In the genomic region with DNA sequence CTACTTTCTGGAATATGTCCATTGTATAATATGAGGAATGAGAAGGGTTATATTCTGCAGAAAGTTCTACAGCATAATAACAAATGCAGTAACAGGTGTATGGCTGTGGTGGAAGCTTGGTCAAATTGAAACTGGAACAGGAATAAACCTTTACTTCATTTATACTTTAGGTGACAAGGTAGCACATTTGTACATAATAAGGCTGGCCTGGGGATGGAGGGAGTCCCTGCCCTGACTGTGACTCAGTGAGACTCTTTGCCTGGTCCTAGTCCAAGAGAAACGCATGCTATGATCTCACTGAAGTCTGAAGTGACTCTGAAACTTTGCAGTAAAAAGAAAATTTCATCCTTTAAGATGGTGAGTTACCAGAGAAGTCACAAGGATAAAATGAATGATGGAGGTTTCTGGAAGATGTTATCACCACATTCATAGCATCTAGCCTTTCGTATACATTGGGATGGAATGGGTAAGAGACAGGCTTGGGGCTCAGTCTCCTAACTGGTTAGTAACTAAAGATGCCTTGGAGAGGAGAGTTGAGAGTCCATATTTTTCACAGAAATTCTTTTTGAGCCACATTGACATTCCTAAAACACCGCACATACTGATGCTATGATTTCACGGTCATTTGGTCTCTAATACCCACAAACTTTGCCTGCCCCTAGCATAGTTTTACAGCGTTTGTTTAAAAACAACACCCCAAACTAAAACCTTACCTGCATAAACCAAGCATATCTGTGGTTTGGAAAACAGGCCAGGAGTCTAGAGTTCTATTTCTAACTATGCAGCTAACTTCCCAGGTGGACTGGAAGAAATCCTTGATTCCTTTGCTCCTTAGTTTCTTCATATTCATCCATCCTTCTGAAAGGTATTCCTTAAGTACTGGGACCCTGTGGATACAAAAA, we compare ENCODE assay signal across 8 cellular contexts. TPM values are rescaled to one million over a fixed set of nuclear protein-coding genes. Genes with fewer than 3 reads are reported as not detected.
DNase-seq lines count a peak whose midpoint lies in the region; ATAC-seq and TF ChIP-seq lines count a peak whose summit lies in the region.

No MANE protein-coding gene starts in this region.

- TF ChIP-seq CTCF in HFFc6 (IDR thresholded peaks at IDR 0.05): no peak
- TF ChIP-seq CTCF in PC-3 (conservative IDR thresholded peaks at IDR 0.05; ENCODE audit: low read depth, low read length): no peak

- H4K20me1 ChIP-seq in PC-3 (ENCODE audit: low read length): no peaks in the 10 kb centered on the region
- H4K20me1 ChIP-seq in Karpas-422 (ENCODE audit: insufficient read depth, low read depth, low read length): no peaks in the 10 kb centered on the region

- no TSS peak for BruUV-seq in PC-3 (replicated peaks; lab: Mats Ljungman, UMichigan)

- H3K27me3 ChIP-seq in PC-3 (ENCODE audit: low read length) (no peaks in the 10 kb centered on the region), Karpas-422 (ENCODE audit: low read length) (0 out of 2 replicates have a peak, but pooled peaks cover 2% of the 10 kb centered on the region)

- H2AFZ ChIP-seq in PC-3 (ENCODE audit: low read length): peak overlapping the region; percentile 17; the same call in 1 of the 2 replicates
- H2AFZ ChIP-seq in Karpas-422 (ENCODE audit: low read length): no peak overlapping the region

- DNase-seq in HFFc6 (peak; percentile 86), PC-3 (peak; percentile 85), Karpas-422 (no peak), COLO829 (ENCODE audit: low spot score) (no peak), T-helper 9 cell (no peak)
- no peak for DNase-seq in stimulated activated CD8-positive, alpha-beta memory T cell treated with anti-CD3 and anti-CD28 coated beads, Interleukin-4, amount 100 ng/mL, for 48 hours

- peak overlapping the region; percentile 90 for H3K4me2 ChIP-seq in PC-3 (ENCODE audit: low read length)
- no peak overlapping the region for H3K4me2 ChIP-seq in Karpas-422 (ENCODE audit: low read depth, low read length, poor library complexity, severe bottlenecking)

- H3K27ac ChIP-seq in PC-3 (ENCODE audit: low read length) (peak overlapping the region; percentile 99), mesodermal cell (ENCODE audit: low read depth, low read length, severe bottlenecking) (peak overlapping the region; percentile 88), Karpas-422 (ENCODE audit: low read length) (no peak overlapping the region)

- H3K4me1 ChIP-seq in PC-3 (ENCODE audit: insufficient read depth, low read length) (peaks cover 79% of the 10 kb centered on the region), mesodermal cell (ENCODE audit: control insufficient read depth, insufficient read depth, low read length, poor library complexity, severe bottlenecking) (peaks cover 41% of the 10 kb centered on the region), Karpas-422 (ENCODE audit: low read length) (peaks cover 3% of the 10 kb centered on the region)

- H3K79me2 ChIP-seq in PC-3 (ENCODE audit: low read length): no peaks in the 10 kb centered on the region
- H3K79me2 ChIP-seq in Karpas-422 (ENCODE audit: low read length): no peaks in the 10 kb centered on the region

- H3K9me2 ChIP-seq in PC-3 (replicated peaks; ENCODE audit: low read length): no peaks in the 10 kb centered on the region
- H3K9me2 ChIP-seq in Karpas-422 (replicated peaks; ENCODE audit: insufficient read depth, low read length): no peaks in the 10 kb centered on the region

- POLR2A ChIA-PET in PC-3 (lab: Charles Lee; ENCODE audit: unreplicated experiment): interaction anchor here (3.8 kb wide), 1 partner anchor 43 kb away, joined by 52 read pairs; the partner anchor contains the start of gene NABP1

- intact Hi-C loops in PC-3 (cut with micrococcal nuclease): no loop called here

- H3K36me3 ChIP-seq in PC-3 (ENCODE audit: low read depth, low read length): no peaks in the 10 kb centered on the region
- no peaks in the 10 kb centered on the region for H3K36me3 ChIP-seq in mesodermal cell (ENCODE audit: control insufficient read depth, insufficient read depth, low read length)
- H3K36me3 ChIP-seq in Karpas-422 (ENCODE audit: insufficient read depth, low read length): no peaks in the 10 kb centered on the region

- H3K27ac Mint-ChIP-seq in HFFc6: peak overlapping the region; percentile 85

- H3K4me1 Mint-ChIP-seq in HFFc6 (ENCODE audit: low read depth): peaks cover 83% of the 10 kb centered on the region

- CTCF ChIA-PET in PC-3 (lab: Charles Lee): no interaction called here

- ATAC-seq in GM18858 (IDR thresholded peaks at IDR 0.05; ENCODE audit: unreplicated experiment) (peak; percentile 85), PC-3 (peak; percentile 15)

- 91 to 95% methylated on average over 4 to 5 of the region's 5 CpGs for WGBS in mesodermal cell (ENCODE audit: insufficient coverage in 2 of 2), 2 experiments

- H3K36me3 Mint-ChIP-seq in HFFc6 (ENCODE audit: low read depth): no peaks in the 10 kb centered on the region

- H3K9me3 ChIP-seq in PC-3 (ENCODE audit: low read length) (no peaks in the 10 kb centered on the region), mesodermal cell (ENCODE audit: control insufficient read depth, low read length) (no peaks in the 10 kb centered on the region), Karpas-422 (ENCODE audit: low read length) (no peaks in the 10 kb centered on the region)

- H3K9ac ChIP-seq in PC-3 (ENCODE audit: low read length) (peak overlapping the region; percentile 92), Karpas-422 (ENCODE audit: low read length) (no peak overlapping the region)

- no peaks in the 10 kb centered on the region for H3K27me3 Mint-ChIP-seq in HFFc6 (ENCODE audit: insufficient read depth)

- H3K4me3 ChIP-seq in PC-3 (ENCODE audit: low read length) (peak overlapping the region; percentile 41), mesodermal cell (ENCODE audit: extremely low read depth, insufficient read depth, low read length, poor library complexity, severe bottlenecking) (no peak overlapping the region), Karpas-422 (ENCODE audit: low read length) (no peak overlapping the region)

- H3K9me3 Mint-ChIP-seq in HFFc6: no peaks in the 10 kb centered on the region

- peaks cover 23% of the 10 kb centered on the region for H3F3A ChIP-seq in PC-3 (ENCODE audit: low read length, unreplicated experiment)

- peak overlapping the region; percentile 73 for H3K4me3 Mint-ChIP-seq in HFFc6

RNA-seq across cellular contexts. Expression of gene NABP1, which starts 42.4 kb away (rescaled TPM):
- 100 to 1,000 TPM in 5 of 6 experiments, 10 to 100 TPM in 1; 95.9 to 121 (median 109) TPM for total RNA-seq in HFFc6 (2021; fragmentation: NEBNext Ultra II Directional; extraction: Animal tissue kit (Norgen Biotek cat#: 25700))
- 45.4 and 56.8 TPM in 2 replicates for total RNA-seq in PC-3 (2014; rRNA removed)
- 11.9 TPM for polyA plus RNA-seq in mesodermal cell (2013, experiment 1 of 2)
- 11.7 TPM for polyA plus RNA-seq in mesodermal cell (2013, experiment 2 of 2)
- total RNA-seq in Karpas-422 (2014; rRNA removed; shearing (Covaris generic); ENCODE audit: low replicate concordance): 47.0 and 52.4 TPM in 2 replicates

Comparison
In these comparisons a context has a peak if more than half of its experiments do, and no peak if none do; other contexts are left out.
1. DNase-seq: peak in HFFc6 (single experiment) and PC-3 (single experiment); none in Karpas-422 (single experiment), COLO829 (single experiment), T-helper 9 cell (single experiment) and stimulated activated CD8-positive, alpha-beta memory T cell treated with anti-CD3 and anti-CD28 coated beads, Interleukin-4, amount 100 ng/mL, for 48 hours (single experiment).